Comparison of ENCODE assay signal across 15 cellular contexts in genomic region chr2:70960833-70961647, GRCh38. TPM values are rescaled to one million over a fixed set of nuclear protein-coding genes. Genes with fewer than 3 reads are reported as not detected.
DNase-seq lines count a peak whose midpoint lies in the region; ATAC-seq, FAIRE-seq and TF ChIP-seq lines count a peak whose summit lies in the region.
"Had no signal": no experiment of that assay in that cellular context is flagged by ENCODE, and none has a peak within 500 bp of the region (broad histone marks: within the 10 kb centered on the region; RNA-seq: fewer than 3 reads in every experiment).

No MANE protein-coding gene starts in this region.

- no peak overlapping the region for H3K4me2 ChIP-seq in neuronal stem cell (ENCODE audit: insufficient read depth, low read length, poor library complexity, severe bottlenecking)
- H3K4me2 ChIP-seq: smooth muscle cell had no signal

- no peaks in the 10 kb centered on the region for H3K79me1 ChIP-seq in neuronal stem cell (ENCODE audit: low read depth, low read length)

- peak overlapping the region; percentile 48 for H3K23ac ChIP-seq in neuronal stem cell (ENCODE audit: low read depth, low read length, poor library complexity)

- no peak for ATAC-seq in activated CD4-positive, CD25-positive, alpha-beta regulatory T cell treated with anti-CD3 and anti-CD28 coated beads, Interleukin-2, amount 50 U/mL, for 24 hours
- ATAC-seq: Panc1 had no signal

- no peak overlapping the region for H4K8ac ChIP-seq in neuronal stem cell (ENCODE audit: low read depth, low read length)

- H3K27ac ChIP-seq in neuronal stem cell (replicated peaks; ENCODE audit: low read length): no peak overlapping the region
- H3K27ac ChIP-seq: ovary had no signal

- peak; percentile 40 for FAIRE-seq in HTR-8/SVneo (lab: Jason Lieb, UNC)

- H2BK12ac ChIP-seq in neuronal stem cell (ENCODE audit: low read length): no peak overlapping the region

- no peak overlapping the region for H2BK120ac ChIP-seq in neuronal stem cell (ENCODE audit: low read depth, low read length)

- H3K9me3 ChIP-seq in neuronal stem cell (replicated peaks in 1 of 2; ENCODE audit: control insufficient read depth in 2 of 2, insufficient read depth in 1 of 2, low read depth in 1 of 2, low read length in 2 of 2): no peaks in the 10 kb centered on the region
- H3K9me3 ChIP-seq: BLaER1 treated with 17β-estradiol and CSF1 and Interleukin-3, amounts not matched to agents 10 nM and 100 nM; ovary had no signal

- TF ChIP-seq CTCF in choroid plexus epithelial cell (conservative IDR thresholded peaks at IDR 0.05; ENCODE audit: low read depth, low read length): peak; percentile 12

- WGBS in neuronal stem cell (ENCODE audit: extremely low coverage in 2 of 2, insufficient read length in 2 of 2, insufficient replicate concordance in 1 of 2), 2 donors: no CpG with 5 or more reads among the region's 14 CpGs

- H3K4me3 ChIP-seq in choroid plexus epithelial cell (ENCODE audit: low read depth, low read length) (no peak overlapping the region), neuronal stem cell (ENCODE audit: low read length in 2 of 2) (no peak overlapping the region)
- H3K4me3 ChIP-seq: BLaER1 treated with 17β-estradiol and CSF1 and Interleukin-3, amounts not matched to agents 10 nM and 100 nM; ovary; smooth muscle cell had no signal

- peaks cover 0 to 3% of the 10 kb centered on the region in 2 donors for H3K4me1 ChIP-seq in neuronal stem cell (ENCODE audit: control insufficient read depth in 2 of 2, insufficient read depth in 1 of 2, low read depth in 1 of 2, low read length in 2 of 2)

- peaks cover 0 to 25% (median 7%) of the 10 kb centered on the region in 3 experiments for H3K27me3 ChIP-seq in neuronal stem cell (ENCODE audit: control insufficient read depth in 3 of 3, insufficient read depth in 3 of 3, low read depth in 1 of 3, low read length in 3 of 3)
- H3K27me3 ChIP-seq: ovary had no signal

- peak overlapping the region; percentile 48 for H2BK5ac ChIP-seq in neuronal stem cell (ENCODE audit: low read length)

- H2AFZ ChIP-seq in neuronal stem cell (ENCODE audit: low read length): no peak overlapping the region

- H2BK15ac ChIP-seq in neuronal stem cell (ENCODE audit: low read length): no peak overlapping the region

- H3K4ac ChIP-seq in neuronal stem cell (ENCODE audit: low read length): no peak overlapping the region

- H2AK5ac ChIP-seq in neuronal stem cell (ENCODE audit: low read depth, low read length): peak overlapping the region; percentile 3

- no peak overlapping the region for H4K91ac ChIP-seq in neuronal stem cell (ENCODE audit: low read depth, low read length, poor library complexity)

- H3K14ac ChIP-seq in neuronal stem cell (ENCODE audit: low read length): no peak overlapping the region

- DNase-seq in AG20443 (ENCODE audit: low spot score): peak; percentile 12
- DNase-seq in HTR-8/SVneo (ENCODE audit: insufficient read length, low spot score): no peak
- no peak for DNase-seq in choroid plexus epithelial cell (ENCODE audit: low read depth)
- DNase-seq in neuronal stem cell (ENCODE audit: low spot score): no peak
- no peak for DNase-seq in posterior vena cava (ENCODE audit: low spot score)
- no peak for DNase-seq in 8988T
- DNase-seq: activated CD4-positive, CD25-positive, alpha-beta regulatory T cell; activated gamma-delta T cell treated with Interleukin-2 at 50 U/mL for 16 hours; NCI-H2029 treated with DMSO at 0.1 percent for 48 hours; ovary had no signal

- H3K9ac ChIP-seq in neuronal stem cell (ENCODE audit: low read depth, low read length, poor library complexity): peak overlapping the region; percentile 15
- H3K9ac ChIP-seq: BLaER1 treated with 17β-estradiol and CSF1 and Interleukin-3, amounts not matched to agents 10 nM and 100 nM had no signal

- H3K18ac ChIP-seq in neuronal stem cell (ENCODE audit: low read length): no peak overlapping the region

- intact Hi-C loops in posterior vena cava (cut with DNase I): no loop called here

- no peaks in the 10 kb centered on the region for H3K36me3 ChIP-seq in neuronal stem cell (replicated peaks in 1 of 2; ENCODE audit: control insufficient read depth in 2 of 2, insufficient read depth in 2 of 2, low read length in 2 of 2)
- H3K36me3 ChIP-seq: BLaER1 treated with 17β-estradiol and CSF1 and Interleukin-3, amounts not matched to agents 10 nM and 100 nM; ovary had no signal

RNA-seq across cellular contexts. Expression of gene ANKRD53, which starts 17.4 kb away (rescaled TPM):
- polyA plus RNA-seq in neuronal stem cell (2013, experiment 1 of 2): 0.33 TPM
- polyA plus RNA-seq in neuronal stem cell (2013, experiment 2 of 2): 0.35 TPM
- total RNA-seq in posterior vena cava: 1 to 10 TPM; 1.4 to 2.3 TPM

RNA-seq across cellular contexts. Expression of gene ATP6V1B1, which starts 25.3 kb away (rescaled TPM):
- 1.9 TPM for polyA plus RNA-seq in neuronal stem cell (2013, experiment 1 of 2)
- 2.3 TPM for polyA plus RNA-seq in neuronal stem cell (2013, experiment 2 of 2)
- 1 to 10 TPM in 1 of 2 donors, under 1 TPM in 1; 0.48 to 1.4 TPM for total RNA-seq in posterior vena cava
- total RNA-seq: mesothelial cell of epicardium, smooth muscle cell had no signal

RNA-seq across cellular contexts. Expression of gene TEX261, which starts 33.6 kb away (rescaled TPM):
- polyA plus RNA-seq in neuronal stem cell (2013, experiment 1 of 2): 16.7 TPM
- 16.5 TPM for polyA plus RNA-seq in neuronal stem cell (2013, experiment 2 of 2)
- total RNA-seq in posterior vena cava: 10 to 100 TPM; 44.3 to 50.4 TPM
